Comparison of ENCODE assay signal across 15 cellular contexts in the genomic region with DNA sequence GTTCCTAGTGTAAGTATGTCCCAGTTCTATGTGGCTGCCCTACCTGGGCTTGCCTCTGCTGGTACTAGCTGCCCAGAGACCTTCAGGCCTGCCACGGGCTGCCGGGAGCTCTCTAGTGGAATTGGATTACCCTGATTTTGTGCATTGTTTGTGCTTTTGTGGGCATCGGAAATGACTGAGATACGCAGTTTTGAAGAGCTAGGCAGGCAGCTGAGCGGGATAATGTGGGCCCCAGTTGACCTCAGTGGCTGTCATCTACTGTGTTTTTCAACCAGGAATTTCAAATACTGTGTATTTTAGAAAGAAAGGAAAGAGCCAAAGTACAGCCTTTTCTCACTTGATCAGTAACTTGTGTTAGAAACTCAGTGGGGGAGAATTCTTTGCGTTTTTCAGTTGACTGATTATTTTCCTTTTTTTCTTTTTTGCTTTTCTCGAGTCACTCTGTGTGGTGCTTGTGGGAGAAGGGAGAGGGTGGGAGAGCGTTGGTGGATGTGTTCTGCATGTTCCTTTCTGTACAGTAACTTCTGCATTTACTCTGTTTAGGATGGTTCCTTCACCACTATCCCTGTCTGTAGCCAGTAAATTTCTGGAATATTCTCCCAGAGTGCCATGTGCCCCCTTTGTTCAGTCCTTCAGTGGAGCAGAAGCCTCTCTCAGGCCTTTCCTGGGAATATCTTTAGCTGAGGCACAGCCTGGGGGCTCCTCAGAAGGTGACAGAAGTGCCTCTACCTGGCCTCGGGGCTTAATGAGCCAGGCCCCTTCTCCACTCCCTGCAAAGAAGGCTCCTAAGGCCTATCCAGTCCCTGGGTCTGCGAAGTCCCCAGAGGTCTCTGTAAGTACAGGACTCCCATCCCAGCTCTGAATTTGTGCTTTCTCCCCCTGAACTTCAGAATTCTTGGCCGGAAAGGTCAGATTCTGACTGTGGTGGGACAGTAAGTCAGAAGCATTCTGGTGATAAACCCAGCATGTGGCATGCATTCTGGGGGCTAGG. TPM values are rescaled to one million over a fixed set of nuclear protein-coding genes. Genes with fewer than 3 reads are reported as not detected.
DNase-seq lines count a peak whose midpoint lies in the region; FAIRE-seq and TF ChIP-seq lines count a peak whose summit lies in the region.
"Had no signal": no experiment of that assay in that cellular context is flagged by ENCODE, and none has a peak within 500 bp of the region (broad histone marks: within the 10 kb centered on the region; RNA-seq: fewer than 3 reads in every experiment).

No MANE protein-coding gene starts in this region.

- no peak overlapping the region for H3K4me3 ChIP-seq in endothelial cell of umbilical vein (replicated peaks in 1 of 3; ENCODE audit: insufficient read depth in 1 of 3, low read depth in 1 of 3, low read length in 3 of 3)
- H3K4me3 ChIP-seq: suprapubic skin had no signal

- BruUV-seq in endothelial cell of umbilical vein (replicated peaks; lab: Mats Ljungman, UMichigan) = no TSS peak

- no peaks in the 10 kb centered on the region for H3K9me3 ChIP-seq in endothelial cell of umbilical vein (replicated peaks; ENCODE audit: control insufficient read depth, insufficient read depth, low read length)
- H3K9me3 ChIP-seq: neutrophil, suprapubic skin had no signal

- no peaks in the 10 kb centered on the region for H3K27me3 ChIP-seq in endothelial cell of umbilical vein (ENCODE audit: control insufficient read depth in 2 of 2, insufficient read depth in 2 of 2, low read length in 2 of 2)
- H3K27me3 ChIP-seq: neutrophil, suprapubic skin had no signal

- no peak for TF ChIP-seq CTCF in endothelial cell of umbilical vein (IDR thresholded peaks at IDR 0.05; ENCODE audit: extremely low read depth in 1 of 2, insufficient read depth in 1 of 2, low read depth in 1 of 2, low read length in 2 of 2)
- TF ChIP-seq CTCF in neural crest cell (conservative IDR thresholded peaks at IDR 0.05) = no peak

- no peaks in the 10 kb centered on the region for H3K9me3 Mint-ChIP-seq in neural crest cell
- peaks cover 12% of the 10 kb centered on the region for H3K9me3 Mint-ChIP-seq in activated CD4-positive, alpha-beta T cell treated with anti-CD3 and anti-CD28 coated beads, Interleukin-2, amount 10 ng/mL, durations not matched to agents 7 days and 5 days
- H3K9me3 Mint-ChIP-seq: activated naive CD8-positive, alpha-beta T cell treated with anti-CD3 and anti-CD28 coated beads, Interleukin-2, amount 50 U/mL, for 24 hours had no signal

- peak overlapping the region; percentile 10 for H3K27ac Mint-ChIP-seq in neural crest cell (ENCODE audit: unreplicated experiment)
- no peak overlapping the region for H3K27ac Mint-ChIP-seq in activated CD4-positive, alpha-beta T cell treated with anti-CD3 and anti-CD28 coated beads, Interleukin-2, amount 10 ng/mL, durations not matched to agents 7 days and 5 days
- H3K27ac Mint-ChIP-seq: T-helper 1 cell treated with Interleukin-12 subunit alpha and Interleukin-12 subunit beta and Interleukin-4 antibody, amounts not matched to agents 30 μg/mL and 1 μg/mL, for 36 hours had no signal

- FAIRE-seq in endothelial cell of umbilical vein (lab: Jason Lieb, UNC) = peak; percentile 33
- FAIRE-seq: islet of Langerhans had no signal

- H3K4me2 ChIP-seq in endothelial cell of umbilical vein (ENCODE audit: insufficient read depth, low read length) = no peak overlapping the region

- no peak overlapping the region for H3K9ac ChIP-seq in endothelial cell of umbilical vein (replicated peaks; ENCODE audit: extremely low read depth, insufficient read depth, low read length)

- POLR2A ChIA-PET in endothelial cell of umbilical vein (lab: Charles Lee) = interaction anchor here (1.1 kb wide), 1 partner anchor 81 kb away, joined by 3 read pairs; a partner anchor contains a TSS
- POLR2A ChIA-PET in activated CD4-positive, alpha-beta T cell treated with anti-CD3 and anti-CD28 coated beads, Interleukin-2, amount 10 ng/mL, durations not matched to agents 7 days and 5 days (lab: Charles Lee) = no interaction called here

- no peak overlapping the region for H3K27ac ChIP-seq in endothelial cell of umbilical vein (ENCODE audit: insufficient read depth, low read depth, low read length)
- H3K27ac ChIP-seq: neutrophil, suprapubic skin had no signal

- H3K36me3 Mint-ChIP-seq in neural crest cell (ENCODE audit: low read depth) = peaks cover 3% of the 10 kb centered on the region
- H3K36me3 Mint-ChIP-seq in activated CD4-positive, alpha-beta T cell treated with anti-CD3 and anti-CD28 coated beads, Interleukin-2, amount 10 ng/mL, durations not matched to agents 7 days and 5 days (ENCODE audit: low read depth) = peaks cover 31% of the 10 kb centered on the region

- peaks cover 32% of the 10 kb centered on the region for H3K4me1 ChIP-seq in endothelial cell of umbilical vein (ENCODE audit: control insufficient read depth, extremely low read depth, insufficient read depth, low read length)

- DNase-seq in ACHN (peak; percentile 86), RPMI8226 (peak; percentile 55), endothelial cell of umbilical vein (ENCODE audit: low read depth, low spot score) (no peak), neural crest cell (ENCODE audit: low read depth, low spot score) (no peak), EL (no peak), DMS53 (lab: John Stamatoyannopoulos, UW) (no peak)
- DNase-seq in activated CD4-positive, alpha-beta T cell treated with anti-CD3 and anti-CD28 coated beads, Interleukin-2, amount 10 ng/mL, durations not matched to agents 7 days and 5 days = no peak
- no peak for DNase-seq in NK-92 treated with Interleukin-12 subunit alpha and Interleukin-12 subunit beta, amount 100 ng/mL, for 24 hours (lab: John Stamatoyannopoulos, UW)
- DNase-seq: activated naive CD8-positive, alpha-beta T cell treated with anti-CD3 and anti-CD28 coated beads, Interleukin-2, amount 50 U/mL, for 24 hours; AML-193 had no signal

- CTCF ChIA-PET in endothelial cell of umbilical vein (lab: Charles Lee) = interaction anchor here (0.7 to 14.8 kb wide), 10 partner anchors 8 to 60 kb away, joined by 3 to 231 read pairs (median 4); no protein-coding TSS in a partner anchor
- CTCF ChIA-PET in activated CD4-positive, alpha-beta T cell treated with anti-CD3 and anti-CD28 coated beads, Interleukin-2, amount 10 ng/mL, durations not matched to agents 7 days and 5 days (lab: Charles Lee) = interaction anchor here (0.5 to 4.4 kb wide), 3 partner anchors 17 to 103 kb away, joined by 3 to 23 read pairs (median 3); no protein-coding TSS in a partner anchor

- no peak overlapping the region for H3K4me3 Mint-ChIP-seq in neural crest cell
- H3K4me3 Mint-ChIP-seq in activated CD4-positive, alpha-beta T cell treated with anti-CD3 and anti-CD28 coated beads, Interleukin-2, amount 10 ng/mL, durations not matched to agents 7 days and 5 days = no peak overlapping the region
- H3K4me3 Mint-ChIP-seq: activated naive CD8-positive, alpha-beta T cell treated with anti-CD3 and anti-CD28 coated beads, Interleukin-2, amount 50 U/mL, for 24 hours; T-helper 1 cell treated with Interleukin-12 subunit alpha and Interleukin-12 subunit beta and Interleukin-4 antibody, amounts not matched to agents 30 μg/mL and 1 μg/mL, for 36 hours had no signal

- no peak for TF ChIP-seq POLR2A in endothelial cell of umbilical vein (IDR thresholded peaks at IDR 0.05; ENCODE audit: low read depth, low read length)

- H4K20me1 ChIP-seq in endothelial cell of umbilical vein (replicated peaks; ENCODE audit: control insufficient read depth, extremely low read depth, insufficient read depth, low read length) = no peaks in the 10 kb centered on the region

- H3K27me3 Mint-ChIP-seq in neural crest cell (ENCODE audit: low read depth) = no peaks in the 10 kb centered on the region
- no peaks in the 10 kb centered on the region for H3K27me3 Mint-ChIP-seq in activated CD4-positive, alpha-beta T cell treated with anti-CD3 and anti-CD28 coated beads, Interleukin-2, amount 10 ng/mL, durations not matched to agents 7 days and 5 days
- H3K27me3 Mint-ChIP-seq: activated naive CD8-positive, alpha-beta T cell treated with anti-CD3 and anti-CD28 coated beads, Interleukin-2, amount 50 U/mL, for 24 hours had no signal

- no peaks in the 10 kb centered on the region for H3K9me1 ChIP-seq in endothelial cell of umbilical vein (replicated peaks; ENCODE audit: control insufficient read depth, extremely low read depth, insufficient read depth, low read length)

- peaks cover 0 to 4% of the 10 kb centered on the region in 2 experiments for H3K36me3 ChIP-seq in endothelial cell of umbilical vein (ENCODE audit: control insufficient read depth in 2 of 2, extremely low read depth in 1 of 2, insufficient read depth in 2 of 2, low read length in 2 of 2)

- dilution Hi-C loops in endothelial cell of umbilical vein (cut with MboI; ENCODE audit: extremely low pct_ligation_motif_present, low sequenced_read_pairs) = no loop called here

- peaks cover 43% of the 10 kb centered on the region for H3K4me1 Mint-ChIP-seq in neural crest cell
- peaks cover 26% of the 10 kb centered on the region for H3K4me1 Mint-ChIP-seq in activated CD4-positive, alpha-beta T cell treated with anti-CD3 and anti-CD28 coated beads, Interleukin-2, amount 10 ng/mL, durations not matched to agents 7 days and 5 days

- H3K79me2 ChIP-seq in endothelial cell of umbilical vein (ENCODE audit: control insufficient read depth, insufficient read depth, low read length) = no peaks in the 10 kb centered on the region

- no peak overlapping the region for H2AFZ ChIP-seq in endothelial cell of umbilical vein (ENCODE audit: low read depth, low read length)

- intact Hi-C loops in endothelial cell of umbilical vein (cut with micrococcal nuclease) = loop anchor here (2.0 kb wide), 1 partner anchor 43 kb away; no protein-coding TSS in a partner anchor

- in situ Hi-C loops in ACHN (cut with HindIII; ENCODE audit: low pct_ligation_motif_present, low pct_unique_long_range_greater_than_20kb, low sequenced_read_pairs) = no loop called here

TF ChIP-seq in endothelial cell of umbilical vein, 7 proteins besides CTCF, POLR2A, EP300 and RAD21 (continues in another document):
- TF ChIP-seq, protein P1, sequence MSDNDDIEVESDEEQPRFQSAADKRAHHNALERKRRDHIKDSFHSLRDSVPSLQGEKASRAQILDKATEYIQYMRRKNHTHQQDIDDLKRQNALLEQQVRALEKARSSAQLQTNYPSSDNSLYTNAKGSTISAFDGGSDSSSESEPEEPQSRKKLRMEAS (IDR thresholded peaks at IDR 0.05; ENCODE audit: insufficient read depth, insufficient read length) = no peak
- TF ChIP-seq POLR2AphosphoS5 (IDR thresholded peaks at IDR 0.05; ENCODE audit: insufficient read depth, low read depth, low read length) = no peak

RNA-seq across cellular contexts. Expression of a gene that starts 15.0 kb away (rescaled TPM):
- total RNA-seq in endothelial cell of umbilical vein (not detected in 2 replicates), neural crest cell (not detected in 2 replicates)
- not detected in 2 replicates for polyA plus RNA-seq in endothelial cell of umbilical vein
- polyA plus RNA-seq in endothelial cell of umbilical vein (2011; cell fraction: cytosol; rRNA removed) = not detected in 2 replicates
- not detected in 2 replicates for polyA plus RNA-seq in endothelial cell of umbilical vein (2011; cell fraction: nucleus; rRNA removed)
- not detected in 2 replicates for polyA plus RNA-seq in endothelial cell of umbilical vein (2012)
- polyA minus RNA-seq in endothelial cell of umbilical vein = not detected in 2 replicates
- polyA minus RNA-seq in endothelial cell of umbilical vein (2011; cell fraction: cytosol; rRNA and poly(A)+ RNA removed) = 61.3 TPM
- polyA minus RNA-seq in endothelial cell of umbilical vein (2011; cell fraction: nucleus; rRNA and poly(A)+ RNA removed) = 0.10 TPM in 2 replicates
- not detected for total RNA-seq in activated CD4-positive, alpha-beta T cell treated with anti-CD3 and anti-CD28 coated beads, Interleukin-2, amount 10 ng/mL, durations not matched to agents 7 days and 5 days
- total RNA-seq: G401 had no signal

Comparison
In these comparisons a context has a peak if more than half of its experiments do, and no peak if none do; other contexts are left out.
1. DNase-seq: peak in ACHN (single experiment) and RPMI8226 (single experiment); none in endothelial cell of umbilical vein (single experiment), neural crest cell (single experiment), activated CD4-positive, alpha-beta T cell treated with anti-CD3 and anti-CD28 coated beads, Interleukin-2, amount 10 ng/mL, durations not matched to agents 7 days and 5 days (single experiment), NK-92 treated with Interleukin-12 subunit alpha and Interleukin-12 subunit beta, amount 100 ng/mL, for 24 hours (single experiment), EL (single experiment) and DMS53 (single experiment).